ENCODE assay signal across 13 cellular contexts in genomic region chr9:83154821-83155220, GRCh38.
DNase-seq lines count a peak whose midpoint lies in the region; ATAC-seq and TF ChIP-seq lines count a peak whose summit lies in the region.
"Had no signal": no experiment of that assay in that cellular context is flagged by ENCODE, and none has a peak within 500 bp of the region (broad histone marks: within the 10 kb centered on the region; RNA-seq: fewer than 3 reads in every experiment).

No MANE protein-coding gene starts in this region.

- no peaks in the 10 kb centered on the region for H3K4me1 Mint-ChIP-seq in T-helper 17 cell

- no peak overlapping the region for H3K27ac Mint-ChIP-seq in T-helper 17 cell

- H3K36me3 Mint-ChIP-seq in T-helper 17 cell (ENCODE audit: low read depth), result no peaks in the 10 kb centered on the region

- H3K36me3 ChIP-seq in psoas muscle (ENCODE audit: insufficient read depth in 1 of 2, low read depth in 1 of 2), result no peaks in the 10 kb centered on the region

- H3K27me3 Mint-ChIP-seq in T-helper 17 cell, result no peaks in the 10 kb centered on the region

- no peak for TF ChIP-seq CTCF in psoas muscle (IDR thresholded peaks at IDR 0.05)

- ATAC-seq in GM18867 (IDR thresholded peaks at IDR 0.05; ENCODE audit: unreplicated experiment), result peak; percentile 45
- ATAC-seq in HG03097 (IDR thresholded peaks at IDR 0.05; ENCODE audit: low FRiP score, unreplicated experiment), result peak; percentile 37
- ATAC-seq in psoas muscle, result peak in 3 of 4 donors; percentile 45 to 61 (median 49)
- no peak for ATAC-seq in GM19023 (IDR thresholded peaks at IDR 0.05; ENCODE audit: unreplicated experiment)
- no peak for ATAC-seq in T-helper 17 cell
- ATAC-seq in HG03378 (IDR thresholded peaks at IDR 0.05; ENCODE audit: unreplicated experiment), result no peak

- WGBS in psoas muscle, 3 donors, result 84 to 90% (median 88%) methylated on average over 2 of the region's 2 CpGs

- DNase-seq in astrocyte of the hippocampus (ENCODE audit: low read depth, low spot score), result peak; percentile 87
- no peak for DNase-seq in psoas muscle
- no peak for DNase-seq in ureter (ENCODE audit: low spot score)
- DNase-seq in T-helper 17 cell, result no peak
- DNase-seq: activated CD4-positive, alpha-beta T cell treated with anti-CD3 and anti-CD28 coated beads for 1 hour; NCI-H524 treated with DMSO at 0.1 percent for 48 hours; stimulated activated CD4-positive, alpha-beta T cell treated with anti-CD3 and anti-CD28 coated beads, Interleukin-4, amount 100 ng/mL, for 24 hours had no signal

- H3K27me3 ChIP-seq in psoas muscle (ENCODE audit: insufficient read depth in 3 of 3, low read length in 2 of 3), result no peaks in the 10 kb centered on the region

- peaks cover 26% of the 10 kb centered on the region for H3K4me1 ChIP-seq in psoas muscle
- H3K4me1 ChIP-seq: parathyroid adenoma had no signal

- H3K27ac ChIP-seq in psoas muscle, result peak overlapping the region; percentile 76
- H3K27ac ChIP-seq: C4-2B, parathyroid adenoma had no signal

- intact Hi-C loops in psoas muscle (cut with DNase I), result no loop called here

- H3K9me3 ChIP-seq in psoas muscle (no peaks in the 10 kb centered on the region), T-helper 17 cell (ENCODE audit: control insufficient read depth, low read length, poor library complexity, severe bottlenecking) (no peaks in the 10 kb centered on the region)

- no peak overlapping the region for H3K4me3 ChIP-seq in psoas muscle

- no peak overlapping the region for H3K4me3 Mint-ChIP-seq in T-helper 17 cell

Comparison
In these comparisons a context has a peak if more than half of its experiments do, and no peak if none do; other contexts are left out.
1. ATAC-seq: peak in GM18867 (single experiment), HG03097 (single experiment) and psoas muscle (3 of 4); none in GM19023 (single experiment), T-helper 17 cell (single experiment) and HG03378 (single experiment).